In genomic region chr19:39935262-39935661, GRCh38 we compare ENCODE assay signal across 15 cellular contexts. TPM values are rescaled to one million over a fixed set of nuclear protein-coding genes. Genes with fewer than 3 reads are reported as not detected.
DNase-seq lines count a peak whose midpoint lies in the region; ATAC-seq and TF ChIP-seq lines count a peak whose summit lies in the region.
"Had no signal": no experiment of that assay in that cellular context is flagged by ENCODE, and none has a peak within 500 bp of the region (broad histone marks: within the 10 kb centered on the region; RNA-seq: fewer than 3 reads in every experiment).

No MANE protein-coding gene starts in this region.

- H3K4me3 Mint-ChIP-seq in activated naive CD4-positive, alpha-beta T cell treated with anti-CD3 and anti-CD28 coated beads, Interleukin-2, amount 10 ng/mL, durations not matched to agents 7 days and 5 days: no peak overlapping the region
- no peak overlapping the region for H3K4me3 Mint-ChIP-seq in type B pancreatic cell
- H3K4me3 Mint-ChIP-seq: nephron progenitor cell had no signal

- ATAC-seq in HG03378 (IDR thresholded peaks at IDR 0.05; ENCODE audit: unreplicated experiment): no peak

- no peak for DNase-seq in activated naive CD4-positive, alpha-beta T cell treated with anti-CD3 and anti-CD28 coated beads, Interleukin-2, amount 10 ng/mL, durations not matched to agents 7 days and 5 days
- DNase-seq in activated naive CD4-positive, alpha-beta T cell treated with Interleukin-2 at 50 U/mL for 16 hours: no peak
- DNase-seq in iPS-NIHi7 (ENCODE audit: extremely low spot score): peak; percentile 25
- DNase-seq in type B pancreatic cell (ENCODE audit: extremely low spot score, unreplicated experiment): no peak
- DNase-seq in NK-92 treated with Interleukin-12 subunit alpha and Interleukin-12 subunit beta, amount 100 ng/mL, for 24 hours (lab: John Stamatoyannopoulos, UW): no peak
- no peak for DNase-seq in germinal center (ENCODE audit: low spot score)
- DNase-seq: activated CD4-positive, alpha-beta T cell treated with anti-CD3 and anti-CD28 coated beads for 1 hour; activated gamma-delta T cell treated with Interleukin-2 at 50 U/mL for 16 hours; effector CD4-positive, alpha-beta T cell; GOT3; IMR-90; nephron progenitor cell; trophoblast cell had no signal

- TF ChIP-seq CTCF in VCaP (conservative IDR thresholded peaks at IDR 0.05): no peak
- TF ChIP-seq CTCF in type B pancreatic cell (conservative IDR thresholded peaks at IDR 0.05): no peak

- peaks cover 8% of the 10 kb centered on the region for H3K9me3 Mint-ChIP-seq in activated naive CD4-positive, alpha-beta T cell treated with anti-CD3 and anti-CD28 coated beads, Interleukin-2, amount 10 ng/mL, durations not matched to agents 7 days and 5 days
- peaks cover 9% of the 10 kb centered on the region for H3K9me3 Mint-ChIP-seq in type B pancreatic cell

- peaks cover 15% of the 10 kb centered on the region for H3K27me3 Mint-ChIP-seq in activated naive CD4-positive, alpha-beta T cell treated with anti-CD3 and anti-CD28 coated beads, Interleukin-2, amount 10 ng/mL, durations not matched to agents 7 days and 5 days
- no peaks in the 10 kb centered on the region for H3K27me3 Mint-ChIP-seq in type B pancreatic cell

- H3K27ac Mint-ChIP-seq in activated naive CD4-positive, alpha-beta T cell treated with anti-CD3 and anti-CD28 coated beads, Interleukin-2, amount 10 ng/mL, durations not matched to agents 7 days and 5 days: peak overlapping the region; percentile 60
- H3K27ac Mint-ChIP-seq in type B pancreatic cell: no peak overlapping the region
- H3K27ac Mint-ChIP-seq: nephron progenitor cell had no signal

- peaks cover 44% of the 10 kb centered on the region for H3K4me1 Mint-ChIP-seq in activated naive CD4-positive, alpha-beta T cell treated with anti-CD3 and anti-CD28 coated beads, Interleukin-2, amount 10 ng/mL, durations not matched to agents 7 days and 5 days
- no peaks in the 10 kb centered on the region for H3K4me1 Mint-ChIP-seq in type B pancreatic cell (ENCODE audit: unreplicated experiment)
- H3K4me1 Mint-ChIP-seq: nephron progenitor cell had no signal

- CTCF ChIA-PET in activated naive CD4-positive, alpha-beta T cell treated with anti-CD3 and anti-CD28 coated beads, Interleukin-2, amount 10 ng/mL, durations not matched to agents 7 days and 5 days (lab: Charles Lee): interaction anchor here (1.5 to 4.2 kb wide), 2 partner anchors 17 to 34 kb away, joined by 3 to 31 read pairs; partner anchors contain the start of gene PSMC4

- peaks cover 9% of the 10 kb centered on the region for H3K36me3 Mint-ChIP-seq in activated naive CD4-positive, alpha-beta T cell treated with anti-CD3 and anti-CD28 coated beads, Interleukin-2, amount 10 ng/mL, durations not matched to agents 7 days and 5 days
- no peaks in the 10 kb centered on the region for H3K36me3 Mint-ChIP-seq in type B pancreatic cell

- H3K27ac ChIP-seq in VCaP: peak overlapping the region; percentile 77; the same call in 1 of the 2 replicates

RNA-seq across cellular contexts. Expression of gene FCGBP, which starts 0.8 kb away (rescaled TPM):
- total RNA-seq in type B pancreatic cell (ENCODE audit: low replicate concordance): 7.8 and 10.0 TPM in 2 replicates

RNA-seq across cellular contexts. Expression of gene PSMC4, which starts 35.7 kb away (rescaled TPM):
- 100 and 102 TPM in 2 replicates for total RNA-seq in type B pancreatic cell (ENCODE audit: low replicate concordance)
